ENCODE assay signal across 1 cellular context in genomic region chr6:31000067-31000860, GRCh38.
TF ChIP-seq lines count a peak whose summit lies in the region.

No MANE protein-coding gene starts in this region.

TF ChIP-seq in K562, 482 proteins besides CTCF, POLR2A, EP300 and RAD21:
- peak; percentile 43; the same call in 1 of the 2 replicates for TF ChIP-seq RFX1 (IDR thresholded peaks at IDR 0.05)
- peak in 1 of 3 experiments; percentile 62 for TF ChIP-seq YY1 (IDR thresholded peaks at IDR 0.05; ENCODE audit: borderline replicate concordance in 1 of 3, control insufficient read depth in 1 of 3, extremely low read depth in 1 of 3, insufficient read depth in 3 of 3, insufficient read length in 1 of 3, insufficient replicate concordance in 2 of 3, low read depth in 1 of 3, low read length in 2 of 3)
TF ChIP-seq in K562: peak in this region for 2; not testable (repeated sequence) for 480.
